ENCODE assay signal across 20 cellular contexts in the genomic region with DNA sequence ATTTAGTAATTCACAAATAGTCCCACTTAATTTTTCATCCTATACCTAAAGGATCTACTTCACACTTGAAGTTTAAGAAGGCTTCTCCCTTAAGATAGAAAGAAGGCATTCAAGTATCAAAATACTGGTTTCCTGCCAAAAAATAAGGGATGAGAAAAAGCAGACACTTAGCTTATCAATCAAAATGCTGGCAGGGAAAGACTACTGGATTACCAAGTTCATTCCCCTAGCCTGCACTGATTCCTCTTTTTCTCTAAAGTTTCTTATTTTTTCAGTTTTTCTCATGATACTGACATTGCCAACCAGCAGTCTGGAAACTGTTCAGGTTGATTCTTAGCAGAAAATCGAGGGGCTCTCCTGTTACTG.
"Had no signal": no experiment of that assay in that cellular context is flagged by ENCODE, and none has a peak within 500 bp of the region (broad histone marks: within the 10 kb centered on the region; RNA-seq: fewer than 3 reads in every experiment).

No MANE protein-coding gene starts in this region.

- H3K27me3 ChIP-seq: ascending aorta, sigmoid colon, spleen, thyroid gland had no signal

- H3K4me3 ChIP-seq: ascending aorta, sigmoid colon, spleen, thyroid gland had no signal

- DNase-seq: activated B cell treated with CpG ODN at 0.5 μM for 24 hours; activated CD4-positive, alpha-beta T cell treated with anti-CD3 and anti-CD28 coated beads for 48 hours; activated CD8-positive, alpha-beta T cell treated with anti-CD3 and anti-CD28 coated beads, Interleukin-2, amount 10 ng/mL, durations not matched to agents 7 days and 5 days; activated naive CD4-positive, alpha-beta T cell treated with anti-CD3 and anti-CD28 coated beads for 36 hours; activated naive CD8-positive, alpha-beta T cell treated with anti-CD3 and anti-CD28 coated beads, Interleukin-2, amount 50 U/mL, for 24 hours; activated T-cell treated with anti-CD3 and anti-CD28 coated beads, Interleukin-2, amount 50 U/mL, for 24 hours; effector memory CD4-positive, alpha-beta T cell; foreskin melanocyte; kidney; posterior cingulate gyrus; sigmoid colon; spleen; stimulated activated CD4-positive, alpha-beta T cell treated with anti-CD3 and anti-CD28 coated beads, Interleukin-4, amount 100 ng/mL, for 4 hours had no signal

- H3K27ac ChIP-seq: ascending aorta, epithelial cell of prostate, thyroid gland had no signal

- H3K4me1 Mint-ChIP-seq: stimulated activated memory B cell treated with anti-CD40 and anti-IgM and Interleukin-4, amounts not matched to agents 10 μg/mL and 1 μg/mL and 100 μg/mL, for 72 hours had no signal

- H3K27ac Mint-ChIP-seq: activated B cell treated with CpG ODN at 0.5 μM for 24 hours; activated CD8-positive, alpha-beta T cell treated with anti-CD3 and anti-CD28 coated beads, Interleukin-2, amount 10 ng/mL, durations not matched to agents 7 days and 5 days; activated naive CD4-positive, alpha-beta T cell treated with anti-CD3 and anti-CD28 coated beads for 36 hours; activated naive CD8-positive, alpha-beta T cell treated with anti-CD3 and anti-CD28 coated beads, Interleukin-2, amount 50 U/mL, for 24 hours; activated T-cell treated with anti-CD3 and anti-CD28 coated beads, Interleukin-2, amount 50 U/mL, for 24 hours; dendritic cell treated with granulocyte-macrophage colony-stimulating factor and Interleukin-4, amounts not matched to agents 40 ng/mL and 50 ng/mL, for 4 days; natural killer cell treated with Interleukin-12 subunit alpha and Interleukin-12 subunit beta and Interleukin-15 and Interleukin-18, amount 100 ng/mL, for 72 hours; stimulated activated memory B cell treated with anti-CD40 and anti-IgM and Interleukin-4, amounts not matched to agents 10 μg/mL and 1 μg/mL and 100 μg/mL, for 72 hours; T-helper 2 cell treated with Interferon-gamma antibody and Interleukin-4, amounts not matched to agents 5 μg/mL and 100 μg/mL, for 36 hours had no signal

- H3K36me3 ChIP-seq: ascending aorta, sigmoid colon, spleen, thyroid gland had no signal

- H3K36me3 Mint-ChIP-seq: natural killer cell treated with Interleukin-12 subunit alpha and Interleukin-12 subunit beta and Interleukin-15 and Interleukin-18, amount 100 ng/mL, for 72 hours; stimulated activated memory B cell treated with anti-CD40 and anti-IgM and Interleukin-4, amounts not matched to agents 10 μg/mL and 1 μg/mL and 100 μg/mL, for 72 hours had no signal

- H3K4me3 Mint-ChIP-seq: activated B cell treated with CpG ODN at 0.5 μM for 24 hours; activated CD8-positive, alpha-beta T cell treated with anti-CD3 and anti-CD28 coated beads, Interleukin-2, amount 10 ng/mL, durations not matched to agents 7 days and 5 days; activated naive CD4-positive, alpha-beta T cell treated with anti-CD3 and anti-CD28 coated beads for 36 hours; activated naive CD8-positive, alpha-beta T cell treated with anti-CD3 and anti-CD28 coated beads, Interleukin-2, amount 50 U/mL, for 24 hours; activated T-cell treated with anti-CD3 and anti-CD28 coated beads, Interleukin-2, amount 50 U/mL, for 24 hours; dendritic cell treated with granulocyte-macrophage colony-stimulating factor and Interleukin-4, amounts not matched to agents 40 ng/mL and 50 ng/mL, for 4 days; natural killer cell treated with Interleukin-12 subunit alpha and Interleukin-12 subunit beta and Interleukin-15 and Interleukin-18, amount 100 ng/mL, for 72 hours; stimulated activated memory B cell treated with anti-CD40 and anti-IgM and Interleukin-4, amounts not matched to agents 10 μg/mL and 1 μg/mL and 100 μg/mL, for 72 hours; T-helper 2 cell treated with Interferon-gamma antibody and Interleukin-4, amounts not matched to agents 5 μg/mL and 100 μg/mL, for 36 hours had no signal

- H3K9me3 Mint-ChIP-seq: activated B cell treated with CpG ODN at 0.5 μM for 24 hours; activated naive CD4-positive, alpha-beta T cell treated with anti-CD3 and anti-CD28 coated beads for 36 hours; activated naive CD8-positive, alpha-beta T cell treated with anti-CD3 and anti-CD28 coated beads, Interleukin-2, amount 50 U/mL, for 24 hours; activated T-cell treated with anti-CD3 and anti-CD28 coated beads, Interleukin-2, amount 50 U/mL, for 24 hours; dendritic cell treated with granulocyte-macrophage colony-stimulating factor and Interleukin-4, amounts not matched to agents 40 ng/mL and 50 ng/mL, for 4 days; natural killer cell treated with Interleukin-12 subunit alpha and Interleukin-12 subunit beta and Interleukin-15 and Interleukin-18, amount 100 ng/mL, for 72 hours; stimulated activated memory B cell treated with anti-CD40 and anti-IgM and Interleukin-4, amounts not matched to agents 10 μg/mL and 1 μg/mL and 100 μg/mL, for 72 hours; T-helper 2 cell treated with Interferon-gamma antibody and Interleukin-4, amounts not matched to agents 5 μg/mL and 100 μg/mL, for 36 hours had no signal

- ATAC-seq: activated CD8-positive, alpha-beta T cell treated with anti-CD3 and anti-CD28 coated beads, Interleukin-2, amount 10 ng/mL, durations not matched to agents 7 days and 5 days; activated naive CD8-positive, alpha-beta T cell treated with anti-CD3 and anti-CD28 coated beads, Interleukin-2, amount 50 U/mL, for 24 hours; natural killer cell treated with Interleukin-12 subunit alpha and Interleukin-12 subunit beta and Interleukin-15 and Interleukin-18, amount 100 ng/mL, for 72 hours; stimulated activated memory B cell treated with anti-CD40 and anti-IgM and Interleukin-4, amounts not matched to agents 10 μg/mL and 1 μg/mL and 100 μg/mL, for 72 hours had no signal

- H3K27me3 Mint-ChIP-seq: activated B cell treated with CpG ODN at 0.5 μM for 24 hours; activated naive CD8-positive, alpha-beta T cell treated with anti-CD3 and anti-CD28 coated beads, Interleukin-2, amount 50 U/mL, for 24 hours; activated T-cell treated with anti-CD3 and anti-CD28 coated beads, Interleukin-2, amount 50 U/mL, for 24 hours; dendritic cell treated with granulocyte-macrophage colony-stimulating factor and Interleukin-4, amounts not matched to agents 40 ng/mL and 50 ng/mL, for 4 days; natural killer cell treated with Interleukin-12 subunit alpha and Interleukin-12 subunit beta and Interleukin-15 and Interleukin-18, amount 100 ng/mL, for 72 hours; stimulated activated memory B cell treated with anti-CD40 and anti-IgM and Interleukin-4, amounts not matched to agents 10 μg/mL and 1 μg/mL and 100 μg/mL, for 72 hours had no signal

- H3K9me3 ChIP-seq: ascending aorta, sigmoid colon, spleen, thyroid gland had no signal
